Comparison of ENCODE assay signal across 1 cellular context in the genomic region with DNA sequence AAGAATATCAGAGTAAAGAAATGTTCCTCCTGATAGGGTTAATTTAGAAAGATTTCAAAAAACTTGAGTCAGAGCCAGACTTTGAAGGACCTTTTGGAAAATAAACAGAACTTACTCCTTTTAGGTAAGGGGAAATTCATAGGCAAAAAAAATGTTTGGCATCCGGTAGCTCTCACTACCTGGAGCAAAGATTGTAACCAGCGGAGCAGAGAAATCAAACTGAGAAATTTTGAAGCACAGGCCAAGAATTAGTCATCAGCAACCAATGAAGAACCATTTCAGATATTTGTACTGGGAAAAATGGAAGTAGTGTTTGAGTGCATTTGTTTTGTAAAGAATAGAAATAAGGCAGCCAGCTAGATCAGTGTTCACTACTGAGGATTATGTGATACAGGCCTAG.
TF ChIP-seq lines count a peak whose summit lies in the region.

No MANE protein-coding gene starts in this region.

TF ChIP-seq in SK-N-SH, 30 proteins besides CTCF, POLR2A, EP300 and RAD21:
- no peak for TF ChIP-seq TAF1 (IDR thresholded peaks at IDR 0.05; ENCODE audit: borderline replicate concordance, low read depth, low read length)
- no peak for TF ChIP-seq GABPA (IDR thresholded peaks at IDR 0.05; ENCODE audit: low read depth)
- TF ChIP-seq, protein P1, sequence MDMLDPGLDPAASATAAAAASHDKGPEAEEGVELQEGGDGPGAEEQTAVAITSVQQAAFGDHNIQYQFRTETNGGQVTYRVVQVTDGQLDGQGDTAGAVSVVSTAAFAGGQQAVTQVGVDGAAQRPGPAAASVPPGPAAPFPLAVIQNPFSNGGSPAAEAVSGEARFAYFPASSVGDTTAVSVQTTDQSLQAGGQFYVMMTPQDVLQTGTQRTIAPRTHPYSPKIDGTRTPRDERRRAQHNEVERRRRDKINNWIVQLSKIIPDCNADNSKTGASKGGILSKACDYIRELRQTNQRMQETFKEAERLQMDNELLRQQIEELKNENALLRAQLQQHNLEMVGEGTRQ (IDR thresholded peaks at IDR 0.05; ENCODE audit: borderline replicate concordance, low read depth, low read length) = no peak
- TF ChIP-seq, protein P2, sequence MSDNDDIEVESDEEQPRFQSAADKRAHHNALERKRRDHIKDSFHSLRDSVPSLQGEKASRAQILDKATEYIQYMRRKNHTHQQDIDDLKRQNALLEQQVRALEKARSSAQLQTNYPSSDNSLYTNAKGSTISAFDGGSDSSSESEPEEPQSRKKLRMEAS (IDR thresholded peaks at IDR 0.05; ENCODE audit: low read depth) = no peak
- TF ChIP-seq, protein P3, sequence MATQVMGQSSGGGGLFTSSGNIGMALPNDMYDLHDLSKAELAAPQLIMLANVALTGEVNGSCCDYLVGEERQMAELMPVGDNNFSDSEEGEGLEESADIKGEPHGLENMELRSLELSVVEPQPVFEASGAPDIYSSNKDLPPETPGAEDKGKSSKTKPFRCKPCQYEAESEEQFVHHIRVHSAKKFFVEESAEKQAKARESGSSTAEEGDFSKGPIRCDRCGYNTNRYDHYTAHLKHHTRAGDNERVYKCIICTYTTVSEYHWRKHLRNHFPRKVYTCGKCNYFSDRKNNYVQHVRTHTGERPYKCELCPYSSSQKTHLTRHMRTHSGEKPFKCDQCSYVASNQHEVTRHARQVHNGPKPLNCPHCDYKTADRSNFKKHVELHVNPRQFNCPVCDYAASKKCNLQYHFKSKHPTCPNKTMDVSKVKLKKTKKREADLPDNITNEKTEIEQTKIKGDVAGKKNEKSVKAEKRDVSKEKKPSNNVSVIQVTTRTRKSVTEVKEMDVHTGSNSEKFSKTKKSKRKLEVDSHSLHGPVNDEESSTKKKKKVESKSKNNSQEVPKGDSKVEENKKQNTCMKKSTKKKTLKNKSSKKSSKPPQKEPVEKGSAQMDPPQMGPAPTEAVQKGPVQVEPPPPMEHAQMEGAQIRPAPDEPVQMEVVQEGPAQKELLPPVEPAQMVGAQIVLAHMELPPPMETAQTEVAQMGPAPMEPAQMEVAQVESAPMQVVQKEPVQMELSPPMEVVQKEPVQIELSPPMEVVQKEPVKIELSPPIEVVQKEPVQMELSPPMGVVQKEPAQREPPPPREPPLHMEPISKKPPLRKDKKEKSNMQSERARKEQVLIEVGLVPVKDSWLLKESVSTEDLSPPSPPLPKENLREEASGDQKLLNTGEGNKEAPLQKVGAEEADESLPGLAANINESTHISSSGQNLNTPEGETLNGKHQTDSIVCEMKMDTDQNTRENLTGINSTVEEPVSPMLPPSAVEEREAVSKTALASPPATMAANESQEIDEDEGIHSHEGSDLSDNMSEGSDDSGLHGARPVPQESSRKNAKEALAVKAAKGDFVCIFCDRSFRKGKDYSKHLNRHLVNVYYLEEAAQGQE (IDR thresholded peaks at IDR 0.05; ENCODE audit: low read depth, low read length) = no peak
- TF ChIP-seq, protein P4, sequence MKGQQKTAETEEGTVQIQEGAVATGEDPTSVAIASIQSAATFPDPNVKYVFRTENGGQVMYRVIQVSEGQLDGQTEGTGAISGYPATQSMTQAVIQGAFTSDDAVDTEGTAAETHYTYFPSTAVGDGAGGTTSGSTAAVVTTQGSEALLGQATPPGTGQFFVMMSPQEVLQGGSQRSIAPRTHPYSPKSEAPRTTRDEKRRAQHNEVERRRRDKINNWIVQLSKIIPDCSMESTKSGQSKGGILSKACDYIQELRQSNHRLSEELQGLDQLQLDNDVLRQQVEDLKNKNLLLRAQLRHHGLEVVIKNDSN (IDR thresholded peaks at IDR 0.05; ENCODE audit: borderline replicate concordance, low read depth) = no peak
